14 cellular contexts compared by ENCODE assay signal in the genomic region with DNA sequence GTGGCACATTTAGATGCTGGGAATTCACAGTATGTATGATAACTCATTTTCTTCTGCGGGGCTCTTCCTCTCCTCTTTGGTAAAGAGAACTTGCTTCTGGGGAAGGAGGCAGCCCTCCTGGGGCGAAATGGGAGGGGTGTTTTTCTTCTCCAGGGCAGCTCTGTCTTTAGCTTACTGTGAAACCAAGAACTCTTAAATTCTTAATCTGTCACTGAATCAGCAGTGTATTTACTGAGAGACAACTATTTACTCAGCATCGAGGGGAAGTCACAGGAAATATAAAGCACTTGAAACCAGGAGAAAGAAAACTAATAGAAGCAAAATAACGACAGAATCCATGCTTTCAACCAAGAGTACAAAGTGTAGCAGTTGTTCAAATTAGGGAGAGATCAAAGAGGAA.
"Had no signal": no experiment of that assay in that cellular context is flagged by ENCODE, and none has a peak within 500 bp of the region (broad histone marks: within the 10 kb centered on the region; RNA-seq: fewer than 3 reads in every experiment).

No MANE protein-coding gene starts in this region.

- H3K9me3 ChIP-seq: MG63 had no signal

- H3K36me3 ChIP-seq: MG63 had no signal

- H3K27ac ChIP-seq: RWPE1 had no signal

- DNase-seq: Karpas-422, KBM-7, MG63, NCI-H1092 treated with DMSO at 0.1 percent for 48 hours, NCI-H1436, NCI-H187 treated with DMSO at 0.1 percent for 48 hours, NCI-H2029 treated with DMSO at 0.1 percent for 48 hours, NCI-H2171 treated with DMSO at 0.1 percent for 48 hours, NCI-H345, NCI-H446 treated with DMSO at 0.1 percent for 48 hours, NCI-H510A treated with DMSO at 0.1 percent for 48 hours, NCI-H526, SHP77 had no signal

- H3K4me3 ChIP-seq: MG63 had no signal
